In the genomic region with DNA sequence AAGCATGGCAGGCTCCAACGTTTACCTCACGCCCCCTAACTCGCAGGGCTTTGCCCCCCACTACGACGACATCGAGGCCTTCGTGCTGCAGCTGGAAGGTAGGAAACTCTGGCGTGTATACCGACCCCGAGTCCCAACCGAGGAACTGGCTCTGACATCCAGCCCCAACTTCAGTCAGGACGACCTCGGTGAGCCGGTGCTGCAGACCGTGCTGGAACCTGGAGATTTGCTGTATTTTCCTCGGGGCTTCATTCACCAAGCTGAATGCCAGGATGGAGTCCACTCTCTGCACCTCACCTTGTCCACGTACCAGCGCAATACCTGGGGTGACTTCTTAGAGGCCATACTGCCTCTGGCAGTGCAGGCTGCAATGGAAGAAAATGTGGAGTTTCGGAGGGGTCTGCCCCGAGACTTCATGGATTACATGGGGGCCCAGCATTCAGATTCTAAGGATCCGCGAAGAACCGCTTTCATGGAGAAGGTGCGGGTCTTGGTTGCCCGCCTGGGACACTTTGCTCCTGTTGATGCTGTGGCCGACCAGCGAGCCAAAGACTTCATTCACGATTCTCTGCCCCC, we compare ENCODE assay signal across 8 cellular contexts. TPM values are rescaled to one million over a fixed set of nuclear protein-coding genes. Genes with fewer than 3 reads are reported as not detected.
A peak's percentile ranks its signal among the peaks of the same experiment; 100 is the strongest.
DNase-seq lines count a peak whose midpoint lies in the region; ATAC-seq, FAIRE-seq and TF ChIP-seq lines count a peak whose summit lies in the region.

No MANE protein-coding gene starts in this region.

- peaks cover 0 to 24% (median 4%) of the 10 kb centered on the region in 9 donors for H3K36me3 ChIP-seq in heart right ventricle
- H3K36me3 ChIP-seq in mesodermal cell (ENCODE audit: control insufficient read depth, insufficient read depth, low read length) = peaks cover 18% of the 10 kb centered on the region

- no peaks in the 10 kb centered on the region for H3K27me3 ChIP-seq in heart right ventricle

- intact Hi-C loops in heart right ventricle (cut with DNase I) = loop anchor here in 1 of 10 donors (5.0 kb wide), 1 partner anchor 45 kb away; a partner anchor contains a TSS
- intact Hi-C loops in cardiac septum (cut with DNase I) = no loop called here

- H3K27me3 Mint-ChIP-seq in brain = peaks cover 3% of the 10 kb centered on the region

- no peak for TF ChIP-seq CTCF in heart right ventricle (IDR thresholded peaks at IDR 0.05)
- TF ChIP-seq CTCF in brain (conservative IDR thresholded peaks at IDR 0.05) = no peak

- H3K4me3 ChIP-seq in heart right ventricle (peak overlapping the region; percentile 59 to 84 (median 76)), mesodermal cell (ENCODE audit: extremely low read depth, insufficient read depth, low read length, poor library complexity, severe bottlenecking) (peak overlapping the region; percentile 62)

- H3K27ac Mint-ChIP-seq in brain = peak overlapping the region in 3 of 5 experiments; percentile 13 to 87 (median 56)

- H3K36me3 Mint-ChIP-seq in brain = peaks cover 52% of the 10 kb centered on the region

- DNase-seq in heart right ventricle (peak in 1 of 2 donors; percentile 13), cardiac septum (ENCODE audit: low spot score) (no peak), urothelium cell line (ENCODE audit: low spot score) (no peak), NCI-H146 treated with DMSO at 0.1 percent for 48 hours (lab: John Stamatoyannopoulos, UW; ENCODE audit: unreplicated experiment) (no peak)
- no peak for DNase-seq in central memory CD4-positive, alpha-beta T cell

- FAIRE-seq in urothelium cell line (lab: Jason Lieb, UNC) = peak; percentile 74

- peak overlapping the region; percentile 64 to 86 (median 85) for H3K4me3 Mint-ChIP-seq in brain

- peaks cover 62% of the 10 kb centered on the region for H3K4me1 Mint-ChIP-seq in brain

- ATAC-seq in heart right ventricle (peak in 3 of 8 donors; percentile 0 to 5 (median 2)), HG03097 (IDR thresholded peaks at IDR 0.05; ENCODE audit: low FRiP score, unreplicated experiment) (no peak)

- H3K4me1 ChIP-seq in heart right ventricle (peaks cover 9 to 44% (median 26%) of the 10 kb centered on the region in 9 donors), mesodermal cell (ENCODE audit: control insufficient read depth, insufficient read depth, low read length, poor library complexity, severe bottlenecking) (peaks cover 12% of the 10 kb centered on the region)

- WGBS in heart right ventricle, 2 donors = 42 to 54% methylated on average over 28 of the region's 28 CpGs
- WGBS in mesodermal cell (ENCODE audit: insufficient coverage in 2 of 2), 2 experiments = 60% methylated on average over 22 to 28 of the region's 28 CpGs

- H3K27ac ChIP-seq in heart right ventricle (peak overlapping the region in 8 of 10 donors; percentile 77 to 92 (median 87)), mesodermal cell (ENCODE audit: low read depth, low read length, severe bottlenecking) (no peak overlapping the region)

- peaks cover 5 to 23% (median 10%) of the 10 kb centered on the region in 5 experiments for H3K9me3 Mint-ChIP-seq in brain

- H3K9me3 ChIP-seq in heart right ventricle (no peaks in the 10 kb centered on the region), mesodermal cell (ENCODE audit: control insufficient read depth, low read length) (no peaks in the 10 kb centered on the region)

RNA-seq across cellular contexts. Expression of a gene that starts 1.3 kb away (rescaled TPM):
- total RNA-seq in heart right ventricle = 1 to 10 TPM; 5.9 to 9.1 (median 7.6) TPM
- polyA plus RNA-seq in heart right ventricle = 1 to 10 TPM; 4.3 to 5.4 TPM
- total RNA-seq in cardiac septum = 7.3 TPM
- polyA plus RNA-seq in brain (ENCODE audit: insufficient read depth, low read depth, low replicate concordance) = 8.4 TPM
- 8.3 TPM for polyA plus RNA-seq in mesodermal cell (2013, experiment 1 of 2)
- polyA plus RNA-seq in mesodermal cell (2013, experiment 2 of 2) = 7.9 TPM

RNA-seq across cellular contexts. Expression of a gene that starts 33.7 kb away (rescaled TPM):
- total RNA-seq in heart right ventricle (10 to 100 TPM; 27.0 to 42.6 (median 33.3) TPM), cardiac septum (34.9 TPM)
- polyA plus RNA-seq in heart right ventricle (10 to 100 TPM; 18.9 to 32.0 TPM), brain (ENCODE audit: insufficient read depth, low read depth, low replicate concordance) (16.8 TPM)
- 60.9 TPM for polyA plus RNA-seq in mesodermal cell (2013, experiment 1 of 2)
- polyA plus RNA-seq in mesodermal cell (2013, experiment 2 of 2) = 56.9 TPM

RNA-seq across cellular contexts. Expression of a gene that starts 44.9 kb away (rescaled TPM):
- 10 to 100 TPM in 9 of 10 donors, 1 to 10 TPM in 1; 6.6 to 49.3 (median 30.0) TPM for total RNA-seq in heart right ventricle
- polyA plus RNA-seq in heart right ventricle = 10 to 100 TPM in 1 of 2 donors, 1 to 10 TPM in 1; 7.2 to 11.8 TPM
- total RNA-seq in cardiac septum = 19.9 TPM
- 7.7 TPM for polyA plus RNA-seq in brain (ENCODE audit: insufficient read depth, low read depth, low replicate concordance)
- 4.5 TPM for polyA plus RNA-seq in mesodermal cell (2013, experiment 1 of 2)
- polyA plus RNA-seq in mesodermal cell (2013, experiment 2 of 2) = 3.4 TPM
